In genomic region chr4:136461533-136461932, GRCh38 we compare ENCODE assay signal across 34 cellular contexts.
DNase-seq lines count a peak whose midpoint lies in the region; ATAC-seq, FAIRE-seq and TF ChIP-seq lines count a peak whose summit lies in the region.
"Had no signal": no experiment of that assay in that cellular context is flagged by ENCODE, and none has a peak within 500 bp of the region (broad histone marks: within the 10 kb centered on the region; RNA-seq: fewer than 3 reads in every experiment).

No MANE protein-coding gene starts in this region.

- H4K8ac ChIP-seq in IMR-90 (ENCODE audit: low read depth in 2 of 2, low read length in 2 of 2) (no peak overlapping the region), H1 (ENCODE audit: extremely low read depth, insufficient read depth, low read length) (no peak overlapping the region)

- no peaks in the 10 kb centered on the region for H4K20me1 ChIP-seq in IMR-90 (ENCODE audit: insufficient read depth, low read length)
- no peaks in the 10 kb centered on the region for H4K20me1 ChIP-seq in H1 (replicated peaks in 1 of 2; ENCODE audit: control insufficient read depth in 1 of 2, insufficient read depth in 2 of 2, low read length in 2 of 2)
- H4K20me1 ChIP-seq: BLaER1; BLaER1 treated with 17β-estradiol and CSF1 and Interleukin-3, amounts not matched to agents 10 nM and 100 nM had no signal

- H3K4me3 ChIP-seq in IMR-90 (ENCODE audit: insufficient read depth, low read depth, low read length), result no peak overlapping the region
- H3K4me3 ChIP-seq in H1 (ENCODE audit: extremely low read depth in 1 of 4, insufficient read depth in 2 of 4, low read depth in 3 of 4, low read length in 4 of 4), result no peak overlapping the region
- H3K4me3 ChIP-seq: A549; BLaER1; BLaER1 treated with 17β-estradiol and CSF1 and Interleukin-3, amounts not matched to agents 10 nM and 100 nM had no signal

- H2BK15ac ChIP-seq in IMR-90 (ENCODE audit: low read depth, low read length) (no peak overlapping the region), H1 (ENCODE audit: low read length) (no peak overlapping the region)

- no peak overlapping the region for H3K4me3 Mint-ChIP-seq in activated T-helper 1 cell treated with anti-CD3 and anti-CD28 coated beads, Interleukin-12 subunit alpha, Interleukin-12 subunit beta, Interleukin-2, Interleukin-4 antibody, amounts not matched to agents 30 ng/mL and 10 ng/mL and 1 ng/mL, durations not matched to agents 14 hours and 24 hours and 36 hours
- H3K4me3 Mint-ChIP-seq: B cell; CD14-positive monocyte; CD4-positive, alpha-beta memory T cell; CD4-positive, alpha-beta T cell; CD4-positive, CD25-positive, alpha-beta regulatory T cell; CD8-positive, alpha-beta memory T cell; CD8-positive, alpha-beta T cell had no signal

- no peak overlapping the region for H3K4me2 ChIP-seq in IMR-90 (ENCODE audit: low read depth, low read length)
- no peak overlapping the region for H3K4me2 ChIP-seq in H1 (ENCODE audit: insufficient read depth in 1 of 2, low read depth in 2 of 2, low read length in 2 of 2)
- H3K4me2 ChIP-seq: A549; BLaER1; BLaER1 treated with 17β-estradiol and CSF1 and Interleukin-3, amounts not matched to agents 10 nM and 100 nM had no signal

- H2BK20ac ChIP-seq in IMR-90 (ENCODE audit: low read depth, low read length) (no peak overlapping the region), H1 (ENCODE audit: low read length) (no peak overlapping the region)

- H3K9me3 ChIP-seq in IMR-90 (ENCODE audit: control insufficient read depth, insufficient read depth, low read length), result no peaks in the 10 kb centered on the region
- peaks cover 0 to 7% of the 10 kb centered on the region in 2 experiments; a peak in 1 of 4 replicates for H3K9me3 ChIP-seq in H1 (ENCODE audit: insufficient read depth in 2 of 2, low read depth in 1 of 2, low read length in 1 of 2)
- H3K9me3 ChIP-seq: A549, BE2C, BLaER1, Caco-2 had no signal

- H3K36me3 ChIP-seq in IMR-90 (ENCODE audit: control insufficient read depth, insufficient read depth, low read length) (no peaks in the 10 kb centered on the region), H1 (ENCODE audit: control insufficient read depth in 2 of 4, insufficient read depth in 4 of 4, low read length in 3 of 4) (no peaks in the 10 kb centered on the region)
- H3K36me3 ChIP-seq: BE2C; BLaER1; BLaER1 treated with 17β-estradiol and CSF1 and Interleukin-3, amounts not matched to agents 10 nM and 100 nM had no signal

- no peaks in the 10 kb centered on the region for H3K36me3 Mint-ChIP-seq in activated T-helper 1 cell treated with anti-CD3 and anti-CD28 coated beads, Interleukin-12 subunit alpha, Interleukin-12 subunit beta, Interleukin-2, Interleukin-4 antibody, amounts not matched to agents 30 ng/mL and 10 ng/mL and 1 ng/mL, durations not matched to agents 14 hours and 24 hours and 36 hours (ENCODE audit: low read depth)
- H3K36me3 Mint-ChIP-seq: CD14-positive monocyte; CD4-positive, alpha-beta memory T cell; CD4-positive, CD25-positive, alpha-beta regulatory T cell; CD8-positive, alpha-beta memory T cell; CD8-positive, alpha-beta T cell had no signal

- H3K9ac ChIP-seq in IMR-90 (ENCODE audit: low read depth, low read length) (no peak overlapping the region), H1 (replicated peaks in 1 of 4; ENCODE audit: extremely low read depth in 1 of 4, low read depth in 3 of 4, low read length in 3 of 4) (no peak overlapping the region)
- H3K9ac ChIP-seq: BLaER1; BLaER1 treated with 17β-estradiol and CSF1 and Interleukin-3, amounts not matched to agents 10 nM and 100 nM had no signal

- H2BK120ac ChIP-seq in IMR-90 (ENCODE audit: low read depth, low read length), result no peak overlapping the region
- no peak overlapping the region for H2BK120ac ChIP-seq in H1 (replicated peaks; ENCODE audit: low read depth, low read length)

- H3K56ac ChIP-seq in IMR-90 (ENCODE audit: extremely low read depth, insufficient read depth, low read length) (no peak overlapping the region), H1 (replicated peaks; ENCODE audit: insufficient read length, low read depth, low read length) (no peak overlapping the region)

- ATAC-seq in IMR-90 (ENCODE audit: low read depth), result no peak
- ATAC-seq: A549; CD8-positive, alpha-beta T cell had no signal

- no peaks in the 10 kb centered on the region for H3K4me1 Mint-ChIP-seq in activated T-helper 1 cell treated with anti-CD3 and anti-CD28 coated beads, Interleukin-12 subunit alpha, Interleukin-12 subunit beta, Interleukin-2, Interleukin-4 antibody, amounts not matched to agents 30 ng/mL and 10 ng/mL and 1 ng/mL, durations not matched to agents 14 hours and 24 hours and 36 hours (ENCODE audit: low read depth)
- H3K4me1 Mint-ChIP-seq: B cell; CD14-positive monocyte; CD4-positive, alpha-beta memory T cell; CD4-positive, CD25-positive, alpha-beta regulatory T cell; CD8-positive, alpha-beta memory T cell had no signal

- H3K79me1 ChIP-seq in IMR-90 (ENCODE audit: low read depth in 1 of 2, low read length in 2 of 2) (no peaks in the 10 kb centered on the region), H1 (ENCODE audit: low read depth, low read length) (no peaks in the 10 kb centered on the region)

- intact Hi-C loops in IMR-90 (cut with micrococcal nuclease), result no loop called here
- intact Hi-C loops in activated T-helper 1 cell treated with anti-CD3 and anti-CD28 coated beads, Interleukin-12 subunit alpha, Interleukin-12 subunit beta, Interleukin-2, Interleukin-4 antibody, amounts not matched to agents 30 ng/mL and 10 ng/mL and 1 ng/mL, durations not matched to agents 14 hours and 24 hours and 36 hours (cut with micrococcal nuclease), result no loop called here

- no peaks in the 10 kb centered on the region for H3K79me2 ChIP-seq in H1 (ENCODE audit: control insufficient read depth in 1 of 2, insufficient read depth in 2 of 2, low read length in 2 of 2)

- no peak overlapping the region for H3K18ac ChIP-seq in IMR-90 (ENCODE audit: low read depth, low read length)
- no peak overlapping the region for H3K18ac ChIP-seq in H1 (ENCODE audit: extremely low read depth, low read length)

- POLR2A ChIA-PET in IMR-90 (lab: Charles Lee; ENCODE audit: unreplicated experiment) (no interaction called here), H1 (lab: Charles Lee; ENCODE audit: partially characterized antibody) (no interaction called here)

- H2AK9ac ChIP-seq in IMR-90 (replicated peaks; ENCODE audit: low read depth, low read length, poor library complexity), result no peak overlapping the region

- H4K91ac ChIP-seq in IMR-90 (ENCODE audit: insufficient read depth, low read depth, low read length) (no peak overlapping the region), H1 (replicated peaks; ENCODE audit: insufficient read length, low read length) (no peak overlapping the region)

- BruUV-seq in IMR-90 (replicated peaks; lab: Mats Ljungman, UMichigan), result no TSS peak

- H4K5ac ChIP-seq in IMR-90 (ENCODE audit: low read depth, low read length), result no peak overlapping the region
- no peak overlapping the region for H4K5ac ChIP-seq in H1 (ENCODE audit: insufficient read length, low read depth, low read length)

- TF ChIP-seq RAD21 in IMR-90 (IDR thresholded peaks at IDR 0.05; ENCODE audit: low read length) (no peak), Ishikawa (IDR thresholded peaks at IDR 0.05; ENCODE audit: low read depth) (no peak), H1 (IDR thresholded peaks at IDR 0.05 in 1 of 2, conservative IDR thresholded peaks at IDR 0.05 in 1 of 2; ENCODE audit: low read depth in 2 of 2, low read length in 2 of 2) (no peak)

- no peak for TF ChIP-seq POLR2A in IMR-90 (IDR thresholded peaks at IDR 0.05; ENCODE audit: low read depth, low read length)
- TF ChIP-seq POLR2A in H1 (IDR thresholded peaks at IDR 0.05; ENCODE audit: control extremely low read depth in 1 of 2, low read depth in 2 of 2, low read length in 2 of 2), result no peak

- no CpG with 5 or more reads among the region's 6 CpGs for WGBS in IMR-90 (ENCODE audit: extremely low coverage in 2 of 2, insufficient read length in 1 of 2), 2 experiments
- 97% methylated on average over 6 of the region's 6 CpGs; no CpG with 5 or more reads in 1 of the 2 experiments for WGBS in H1 (ENCODE audit: extremely low coverage in 1 of 2, insufficient coverage in 1 of 2, insufficient read length in 1 of 2, insufficient replicate concordance in 2 of 2, low coverage in 1 of 2, low lambda C conversion rate in 2 of 2, missing lambda C conversion rate in 1 of 2), 2 experiments

- no peaks in the 10 kb centered on the region for H3K23me2 ChIP-seq in H1 (ENCODE audit: low read depth, low read length)

- no peak for TF ChIP-seq CTCF in IMR-90 (conservative IDR thresholded peaks at IDR 0.05; ENCODE audit: low read depth, low read length)
- no peak for TF ChIP-seq CTCF in H1 (IDR thresholded peaks at IDR 0.05; ENCODE audit: control extremely low read depth in 1 of 3, insufficient read depth in 1 of 3, low read depth in 1 of 3, low read length in 3 of 3)

- no peak overlapping the region for H3K14ac ChIP-seq in IMR-90 (replicated peaks; ENCODE audit: low read depth, low read length)
- H3K14ac ChIP-seq in H1 (ENCODE audit: insufficient read length), result no peak overlapping the region

- no peak overlapping the region for H2AK5ac ChIP-seq in IMR-90 (ENCODE audit: low read depth, low read length)
- no peak overlapping the region for H2AK5ac ChIP-seq in H1 (ENCODE audit: low read depth, low read length)

- DNase-seq in IMR-90 (no peak), H1 (ENCODE audit: low read depth in 1 of 2, low spot score in 2 of 2) (no peak), NCI-H524 (lab: John Stamatoyannopoulos, UW) (no peak)
- DNase-seq in stimulated activated naive CD4-positive, alpha-beta T cell treated with Interleukin-2 at 50 U/mL for 16 hours (lab: John Stamatoyannopoulos, UW), result no peak
- DNase-seq in activated T-helper 1 cell treated with anti-CD3 and anti-CD28 coated beads, Interleukin-12 subunit alpha, Interleukin-12 subunit beta, Interleukin-2, Interleukin-4 antibody, amounts not matched to agents 30 ng/mL and 10 ng/mL and 1 ng/mL, durations not matched to agents 14 hours and 24 hours and 36 hours (ENCODE audit: low spot score), result no peak
- DNase-seq: 8988T; ACHN; AML-193; BE2C; C1 segment of cervical spinal cord; Caco-2; Calu3; CD4-positive, alpha-beta memory T cell; CD4-positive, alpha-beta T cell; CD4-positive, CD25-positive, alpha-beta regulatory T cell; CD8-positive, alpha-beta memory T cell; CD8-positive, alpha-beta T cell; COR-L47; DMS 273 treated with DMSO at 0.1 percent for 48 hours; DMS153; DMS53; DMS79; DMS79 treated with DMSO at 0.1 percent for 48 hours; DND-41; EL had no signal

- H3K23ac ChIP-seq in IMR-90 (ENCODE audit: low read depth, low read length), result no peak overlapping the region
- no peak overlapping the region for H3K23ac ChIP-seq in H1 (ENCODE audit: insufficient read length)

- no peak overlapping the region for H3K27ac ChIP-seq in IMR-90 (ENCODE audit: insufficient read depth, low read length)
- no peak overlapping the region for H3K27ac ChIP-seq in H1 (ENCODE audit: low read depth, low read length)
- H3K27ac ChIP-seq: 22Rv1; A549; BLaER1; BLaER1 treated with 17β-estradiol and CSF1 and Interleukin-3, amounts not matched to agents 10 nM and 100 nM; C4-2B had no signal

- H2BK5ac ChIP-seq in IMR-90 (ENCODE audit: low read depth, low read length, poor library complexity, severe bottlenecking) (no peak overlapping the region), H1 (ENCODE audit: low read depth, low read length) (no peak overlapping the region)

- no peak overlapping the region for H3K27ac Mint-ChIP-seq in activated T-helper 1 cell treated with anti-CD3 and anti-CD28 coated beads, Interleukin-12 subunit alpha, Interleukin-12 subunit beta, Interleukin-2, Interleukin-4 antibody, amounts not matched to agents 30 ng/mL and 10 ng/mL and 1 ng/mL, durations not matched to agents 14 hours and 24 hours and 36 hours
- H3K27ac Mint-ChIP-seq: B cell; CD14-positive monocyte; CD4-positive, alpha-beta memory T cell; CD4-positive, alpha-beta T cell; CD4-positive, CD25-positive, alpha-beta regulatory T cell; CD8-positive, alpha-beta memory T cell; CD8-positive, alpha-beta T cell had no signal

- H2BK12ac ChIP-seq in H1 (ENCODE audit: low read depth, low read length), result no peak overlapping the region

- H3K9me3 Mint-ChIP-seq in activated T-helper 1 cell treated with anti-CD3 and anti-CD28 coated beads, Interleukin-12 subunit alpha, Interleukin-12 subunit beta, Interleukin-2, Interleukin-4 antibody, amounts not matched to agents 30 ng/mL and 10 ng/mL and 1 ng/mL, durations not matched to agents 14 hours and 24 hours and 36 hours, result no peaks in the 10 kb centered on the region

- H2AFZ ChIP-seq in IMR-90 (replicated peaks; ENCODE audit: low read length, poor library complexity) (no peak overlapping the region), H1 (ENCODE audit: low read length) (no peak overlapping the region)

- H3K27me3 Mint-ChIP-seq in activated T-helper 1 cell treated with anti-CD3 and anti-CD28 coated beads, Interleukin-12 subunit alpha, Interleukin-12 subunit beta, Interleukin-2, Interleukin-4 antibody, amounts not matched to agents 30 ng/mL and 10 ng/mL and 1 ng/mL, durations not matched to agents 14 hours and 24 hours and 36 hours (ENCODE audit: insufficient read depth), result no peaks in the 10 kb centered on the region
- H3K27me3 Mint-ChIP-seq: B cell; CD4-positive, alpha-beta memory T cell; CD4-positive, alpha-beta T cell; CD4-positive, CD25-positive, alpha-beta regulatory T cell; CD8-positive, alpha-beta memory T cell had no signal

- no peak for TF ChIP-seq EP300 in Ishikawa (IDR thresholded peaks at IDR 0.05; ENCODE audit: borderline replicate concordance)
- no peak for TF ChIP-seq EP300 in H1 (IDR thresholded peaks at IDR 0.05; ENCODE audit: borderline replicate concordance in 1 of 2, low read depth in 2 of 2, low read length in 2 of 2)

- H3K4me1 ChIP-seq in IMR-90 (ENCODE audit: control insufficient read depth, insufficient read depth, low read length), result no peaks in the 10 kb centered on the region
- no peaks in the 10 kb centered on the region for H3K4me1 ChIP-seq in H1 (replicated peaks in 1 of 4; ENCODE audit: control insufficient read depth in 3 of 4, insufficient read depth in 4 of 4, low read length in 3 of 4)
- H3K4me1 ChIP-seq: A549; BE2C; BLaER1; BLaER1 treated with 17β-estradiol and CSF1 and Interleukin-3, amounts not matched to agents 10 nM and 100 nM; Caco-2 had no signal

- no peak for FAIRE-seq in H1 (lab: Jason Lieb, UNC)
- FAIRE-seq: A204.1, A549 had no signal

- in situ Hi-C loops in IMR-90 (cut with MboI; ENCODE audit: low sequenced_read_pairs), result no loop called here

- H3K4ac ChIP-seq in IMR-90 (ENCODE audit: low read depth, low read length), result no peak overlapping the region
- no peak overlapping the region for H3K4ac ChIP-seq in H1 (replicated peaks; ENCODE audit: insufficient read length, low read depth, low read length)

- dilution Hi-C loops in IMR-90 (cut with HindIII; ENCODE audit: low sequenced_read_pairs, unreplicated experiment), result no loop called here

- H3K9me1 ChIP-seq in IMR-90 (ENCODE audit: insufficient read depth, low read length), result no peaks in the 10 kb centered on the region

- CTCF ChIA-PET in IMR-90 (lab: Yijun Ruan, JAX), result no interaction called here
- CTCF ChIA-PET in H1 (lab: Charles Lee; ENCODE audit: partially characterized antibody), result no interaction called here

- no peaks in the 10 kb centered on the region for H3K27me3 ChIP-seq in IMR-90 (ENCODE audit: control insufficient read depth, insufficient read depth, low read length)
- no peaks in the 10 kb centered on the region for H3K27me3 ChIP-seq in H1 (replicated peaks in 1 of 4; ENCODE audit: control insufficient read depth in 3 of 4, extremely low read depth in 1 of 4, insufficient read depth in 3 of 4, low read length in 3 of 4)
- H3K27me3 ChIP-seq: BE2C; BLaER1; BLaER1 treated with 17β-estradiol and CSF1 and Interleukin-3, amounts not matched to agents 10 nM and 100 nM had no signal
